Comparison of ENCODE assay signal across 1 cellular context in the genomic region with DNA sequence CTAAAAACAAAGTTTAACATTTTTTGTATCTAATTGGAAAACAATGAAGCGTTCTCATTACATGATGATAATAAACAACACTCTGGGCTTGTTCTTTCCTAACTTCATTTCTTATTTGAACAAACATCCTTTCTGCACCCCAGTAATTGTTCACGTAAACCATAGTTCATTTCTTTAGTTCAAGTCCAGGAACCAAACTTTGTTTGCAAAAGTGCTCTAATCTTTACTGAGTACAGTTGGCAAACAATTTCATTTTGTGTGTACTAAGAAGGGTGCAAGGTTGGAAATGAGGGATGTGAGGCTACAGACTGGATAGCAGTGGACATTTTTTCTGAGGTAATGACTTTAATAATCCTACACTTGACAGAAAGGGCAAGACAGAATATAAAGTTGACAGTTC.
TF ChIP-seq lines count a peak whose summit lies in the region.

No MANE protein-coding gene starts in this region.

TF ChIP-seq in HepG2, 621 proteins besides CTCF, POLR2A, EP300 and RAD21 (continued from another document):
- TF ChIP-seq, protein P1, sequence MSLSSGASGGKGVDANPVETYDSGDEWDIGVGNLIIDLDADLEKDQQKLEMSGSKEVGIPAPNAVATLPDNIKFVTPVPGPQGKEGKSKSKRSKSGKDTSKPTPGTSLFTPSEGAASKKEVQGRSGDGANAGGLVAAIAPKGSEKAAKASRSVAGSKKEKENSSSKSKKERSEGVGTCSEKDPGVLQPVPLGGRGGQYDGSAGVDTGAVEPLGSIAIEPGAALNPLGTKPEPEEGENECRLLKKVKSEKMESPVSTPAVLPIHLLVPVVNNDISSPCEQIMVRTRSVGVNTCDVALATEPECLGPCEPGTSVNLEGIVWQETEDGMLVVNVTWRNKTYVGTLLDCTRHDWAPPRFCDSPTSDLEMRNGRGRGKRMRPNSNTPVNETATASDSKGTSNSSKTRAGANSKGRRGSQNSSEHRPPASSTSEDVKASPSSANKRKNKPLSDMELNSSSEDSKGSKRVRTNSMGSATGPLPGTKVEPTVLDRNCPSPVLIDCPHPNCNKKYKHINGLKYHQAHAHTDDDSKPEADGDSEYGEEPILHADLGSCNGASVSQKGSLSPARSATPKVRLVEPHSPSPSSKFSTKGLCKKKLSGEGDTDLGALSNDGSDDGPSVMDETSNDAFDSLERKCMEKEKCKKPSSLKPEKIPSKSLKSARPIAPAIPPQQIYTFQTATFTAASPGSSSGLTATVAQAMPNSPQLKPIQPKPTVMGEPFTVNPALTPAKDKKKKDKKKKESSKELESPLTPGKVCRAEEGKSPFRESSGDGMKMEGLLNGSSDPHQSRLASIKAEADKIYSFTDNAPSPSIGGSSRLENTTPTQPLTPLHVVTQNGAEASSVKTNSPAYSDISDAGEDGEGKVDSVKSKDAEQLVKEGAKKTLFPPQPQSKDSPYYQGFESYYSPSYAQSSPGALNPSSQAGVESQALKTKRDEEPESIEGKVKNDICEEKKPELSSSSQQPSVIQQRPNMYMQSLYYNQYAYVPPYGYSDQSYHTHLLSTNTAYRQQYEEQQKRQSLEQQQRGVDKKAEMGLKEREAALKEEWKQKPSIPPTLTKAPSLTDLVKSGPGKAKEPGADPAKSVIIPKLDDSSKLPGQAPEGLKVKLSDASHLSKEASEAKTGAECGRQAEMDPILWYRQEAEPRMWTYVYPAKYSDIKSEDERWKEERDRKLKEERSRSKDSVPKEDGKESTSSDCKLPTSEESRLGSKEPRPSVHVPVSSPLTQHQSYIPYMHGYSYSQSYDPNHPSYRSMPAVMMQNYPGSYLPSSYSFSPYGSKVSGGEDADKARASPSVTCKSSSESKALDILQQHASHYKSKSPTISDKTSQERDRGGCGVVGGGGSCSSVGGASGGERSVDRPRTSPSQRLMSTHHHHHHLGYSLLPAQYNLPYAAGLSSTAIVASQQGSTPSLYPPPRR (CRISPR knock-in tag; IDR thresholded peaks at IDR 0.05; ENCODE audit: borderline replicate concordance) = peak; percentile 68; the same call in 1 of the 2 replicates
- TF ChIP-seq, protein P2, sequence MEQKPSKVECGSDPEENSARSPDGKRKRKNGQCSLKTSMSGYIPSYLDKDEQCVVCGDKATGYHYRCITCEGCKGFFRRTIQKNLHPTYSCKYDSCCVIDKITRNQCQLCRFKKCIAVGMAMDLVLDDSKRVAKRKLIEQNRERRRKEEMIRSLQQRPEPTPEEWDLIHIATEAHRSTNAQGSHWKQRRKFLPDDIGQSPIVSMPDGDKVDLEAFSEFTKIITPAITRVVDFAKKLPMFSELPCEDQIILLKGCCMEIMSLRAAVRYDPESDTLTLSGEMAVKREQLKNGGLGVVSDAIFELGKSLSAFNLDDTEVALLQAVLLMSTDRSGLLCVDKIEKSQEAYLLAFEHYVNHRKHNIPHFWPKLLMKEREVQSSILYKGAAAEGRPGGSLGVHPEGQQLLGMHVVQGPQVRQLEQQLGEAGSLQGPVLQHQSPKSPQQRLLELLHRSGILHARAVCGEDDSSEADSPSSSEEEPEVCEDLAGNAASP (CRISPR knock-in tag; IDR thresholded peaks at IDR 0.05; ENCODE audit: borderline replicate concordance) = peak; percentile 50; the same call in 1 of the 2 replicates
- TF ChIP-seq HNF4A (CRISPR knock-in tag; IDR thresholded peaks at IDR 0.05) (peak; percentile 80), TOPORS (CRISPR knock-in tag; IDR thresholded peaks at IDR 0.05) (no peak), ZNF326 (CRISPR knock-in tag; IDR thresholded peaks at IDR 0.05; ENCODE audit: borderline replicate concordance) (no peak), HHEX (CRISPR knock-in tag; IDR thresholded peaks at IDR 0.05) (peak; percentile 70; the same call in 1 of the 2 replicates), BRCA1 (CRISPR knock-in tag; IDR thresholded peaks at IDR 0.05) (no peak), GTF2F1 (IDR thresholded peaks at IDR 0.05; ENCODE audit: low read length) (no peak), RARA (CRISPR knock-in tag; IDR thresholded peaks at IDR 0.05) (peak; percentile 73), POGZ (CRISPR knock-in tag; IDR thresholded peaks at IDR 0.05) (peak; percentile 41; the same call in 1 of the 2 replicates), SPEN (CRISPR knock-in tag; IDR thresholded peaks at IDR 0.05; ENCODE audit: low read depth) (no peak), NR2F2 (IDR thresholded peaks at IDR 0.05; ENCODE audit: borderline replicate concordance, low read depth) (0 out of 2 replicates have a peak, but pooled peaks have one; percentile 30), HMG20A (CRISPR knock-in tag; IDR thresholded peaks at IDR 0.05; ENCODE audit: borderline replicate concordance) (peak; percentile 14; the same call in 1 of the 2 replicates), GPN1 (CRISPR knock-in tag; IDR thresholded peaks at IDR 0.05; ENCODE audit: borderline replicate concordance) (no peak), MZF1 (CRISPR knock-in tag; IDR thresholded peaks at IDR 0.05; ENCODE audit: borderline replicate concordance) (no peak)
